ENCODE assay signal across 6 cellular contexts in the genomic region with DNA sequence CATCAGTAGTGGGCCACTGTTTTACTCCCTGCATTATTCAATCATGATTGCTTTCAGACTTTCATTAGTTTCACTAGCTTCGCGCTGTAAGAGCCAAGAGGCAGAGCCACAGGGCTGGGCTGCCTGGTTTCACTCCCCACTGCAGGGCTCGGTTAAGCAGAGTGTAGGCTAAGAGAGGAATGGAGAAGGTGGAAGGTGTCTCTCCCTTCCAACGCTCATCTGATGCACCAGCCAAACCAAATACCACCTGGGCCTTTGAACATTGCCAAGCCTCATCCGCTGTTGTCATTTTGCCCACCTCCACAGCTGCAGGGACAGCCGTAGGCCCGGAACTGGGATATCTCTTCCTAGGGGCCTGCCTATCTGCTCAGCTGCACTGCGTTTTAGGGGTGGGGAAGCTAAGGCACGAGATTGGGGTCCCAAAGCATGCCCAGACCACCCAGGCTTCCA. TPM values are rescaled to one million over a fixed set of nuclear protein-coding genes. Genes with fewer than 3 reads are reported as not detected.
DNase-seq lines count a peak whose midpoint lies in the region; TF ChIP-seq lines count a peak whose summit lies in the region.

No MANE protein-coding gene starts in this region.

- H3K27ac ChIP-seq in dorsolateral prefrontal cortex: peak overlapping the region; percentile 88 to 100 (median 99)
- peak overlapping the region; percentile 97 for H3K27ac ChIP-seq in rectal smooth muscle tissue (ENCODE audit: low read depth, low read length)

- H3K36me3 ChIP-seq in rectal smooth muscle tissue (ENCODE audit: control insufficient read depth, insufficient read depth, low read length): no peaks in the 10 kb centered on the region

- peak overlapping the region; percentile 72 for H3K4me3 ChIP-seq in Jurkat, Clone E6-1 (ENCODE audit: low read length)
- H3K4me3 ChIP-seq in dorsolateral prefrontal cortex: peak overlapping the region; percentile 63 to 100 (median 91)
- H3K4me3 ChIP-seq in rectal smooth muscle tissue (ENCODE audit: low read length): peak overlapping the region; percentile 61

- DNase-seq in Jurkat, Clone E6-1 (ENCODE audit: low read depth, low spot score): peak; percentile 95
- peak in 2 of 10 donors; percentile 18 to 47 for DNase-seq in dorsolateral prefrontal cortex
- no peak for DNase-seq in cerebellar nuclear complex (lab: John Stamatoyannopoulos, UW)
- DNase-seq in DMS 273 (lab: John Stamatoyannopoulos, UW; ENCODE audit: unreplicated experiment): no peak
- DNase-seq in activated effector memory CD4-positive, alpha-beta T cell treated with anti-CD3 and anti-CD28 coated beads, Interleukin-2, amount 50 U/mL, for 16 hours: no peak

- intact Hi-C loops in dorsolateral prefrontal cortex (cut with DNase I): loop anchor here (2.0 kb wide), 2 partner anchors 17 to 53 kb away; a partner anchor contains a TSS

- H3K27me3 ChIP-seq in dorsolateral prefrontal cortex: no peaks in the 10 kb centered on the region
- no peaks in the 10 kb centered on the region for H3K27me3 ChIP-seq in rectal smooth muscle tissue (ENCODE audit: control insufficient read depth, insufficient read depth, low read length)

- peak overlapping the region; percentile 34 for H3K9ac ChIP-seq in rectal smooth muscle tissue (ENCODE audit: low read length)

- TF ChIP-seq CTCF in dorsolateral prefrontal cortex (IDR thresholded peaks at IDR 0.05 in 54 of 56, conservative IDR thresholded peaks at IDR 0.05 in 2 of 56; ENCODE audit: low read depth in 1 of 56, partially characterized antibody in 56 of 56): no peak

- H3K4me1 ChIP-seq in rectal smooth muscle tissue (ENCODE audit: control insufficient read depth, insufficient read depth, low read length): peaks cover 21% of the 10 kb centered on the region

RNA-seq across cellular contexts. Expression of a gene that starts 0.5 kb away (rescaled TPM):
- polyA plus RNA-seq in Jurkat, Clone E6-1 (2012; ENCODE audit: insufficient read depth, insufficient read length): 279 TPM
- 10 to 100 TPM; 60.2 to 91.8 (median 72.1) TPM for total RNA-seq in dorsolateral prefrontal cortex

RNA-seq across cellular contexts. Expression of a gene that starts 13.6 kb away (rescaled TPM):
- polyA plus RNA-seq in Jurkat, Clone E6-1 (2012; ENCODE audit: insufficient read depth, insufficient read length): not detected
- total RNA-seq in dorsolateral prefrontal cortex: 1 to 10 TPM in 97 of 120 experiments, under 1 TPM in 22, not detected in 1; 0.32 to 4.5 (median 1.7) TPM

RNA-seq across cellular contexts. Expression of a gene that starts 18.5 kb away (rescaled TPM):
- polyA plus RNA-seq in Jurkat, Clone E6-1 (2012; ENCODE audit: insufficient read depth, insufficient read length): 73.9 TPM
- total RNA-seq in dorsolateral prefrontal cortex: 100 to 1,000 TPM in 119 of 120 experiments, 10 to 100 TPM in 1; 87.5 to 320 (median 183) TPM

RNA-seq across cellular contexts. Expression of a gene that starts 23.5 kb away (rescaled TPM):
- polyA plus RNA-seq in Jurkat, Clone E6-1 (2012; ENCODE audit: insufficient read depth, insufficient read length): not detected
- under 1 TPM in 4 of 120 experiments, not detected in 116; 0.26 to 0.74 (median 0.47) TPM for total RNA-seq in dorsolateral prefrontal cortex

RNA-seq across cellular contexts. Expression of a gene that starts 32.1 kb away (rescaled TPM):
- polyA plus RNA-seq in Jurkat, Clone E6-1 (2012; ENCODE audit: insufficient read depth, insufficient read length): not detected
- 1 to 10 TPM in 88 of 120 experiments, under 1 TPM in 2, not detected in 30; 0.93 to 5.8 (median 2.1) TPM for total RNA-seq in dorsolateral prefrontal cortex
